8 cellular contexts compared by ENCODE assay signal in genomic region chr13:40776681-40777165, GRCh38. TPM values are rescaled to one million over a fixed set of nuclear protein-coding genes. Genes with fewer than 3 reads are reported as not detected.
A peak's percentile ranks its signal among the peaks of the same experiment; 100 is the strongest.
DNase-seq lines count a peak whose midpoint lies in the region; ATAC-seq lines count a peak whose summit lies in the region.

No MANE protein-coding gene starts in this region.

- peak overlapping the region; percentile 82 for H3K4me3 Mint-ChIP-seq in activated T-helper 17 cell treated with anti-CD3 and anti-CD28 coated beads, Interleukin-2, amount 50 U/mL, for 72 hours

- intact Hi-C loops in left colon (cut with DNase I, micrococcal nuclease), result no loop called here

- H3K9me3 Mint-ChIP-seq in activated T-helper 17 cell treated with anti-CD3 and anti-CD28 coated beads, Interleukin-2, amount 50 U/mL, for 72 hours, result no peaks in the 10 kb centered on the region

- peak; percentile 70 for DNase-seq in RPMI7951 (ENCODE audit: low read depth)
- peak; percentile 36 to 45 for DNase-seq in left colon
- peak; percentile 71 for DNase-seq in stimulated activated naive CD8-positive, alpha-beta T cell treated with anti-CD3 and anti-CD28 coated beads, Interleukin-15, Interleukin-2, amounts not matched to agents 100 U/mL and 50 U/mL, for 24 hours
- DNase-seq in kidney glomerular epithelial cell (lab: John Stamatoyannopoulos, UW), result no peak
- DNase-seq in DMS153 treated with DMSO at 0.1 percent for 48 hours (lab: John Stamatoyannopoulos, UW; ENCODE audit: unreplicated experiment), result no peak

- peaks cover 17% of the 10 kb centered on the region for H3K4me1 Mint-ChIP-seq in activated T-helper 17 cell treated with anti-CD3 and anti-CD28 coated beads, Interleukin-2, amount 50 U/mL, for 72 hours

- peak overlapping the region; percentile 87 for H3K27ac Mint-ChIP-seq in activated T-helper 17 cell treated with anti-CD3 and anti-CD28 coated beads, Interleukin-2, amount 50 U/mL, for 72 hours

- H3K36me3 Mint-ChIP-seq in activated T-helper 17 cell treated with anti-CD3 and anti-CD28 coated beads, Interleukin-2, amount 50 U/mL, for 72 hours (ENCODE audit: low read depth), result no peaks in the 10 kb centered on the region

- ATAC-seq in GM18508 (IDR thresholded peaks at IDR 0.05; ENCODE audit: insufficient read depth, unreplicated experiment), result peak; percentile 42
- peak; percentile 35 for ATAC-seq in HG02938 (IDR thresholded peaks at IDR 0.05; ENCODE audit: unreplicated experiment)
- peak; percentile 90 for ATAC-seq in activated T-helper 17 cell treated with anti-CD3 and anti-CD28 coated beads, Interleukin-2, amount 50 U/mL, for 72 hours (replicated peaks)
- peak; percentile 21 for ATAC-seq in left colon
- ATAC-seq in stimulated activated naive CD8-positive, alpha-beta T cell treated with anti-CD3 and anti-CD28 coated beads, Interleukin-15, Interleukin-2, amounts not matched to agents 100 U/mL and 50 U/mL, for 24 hours, result peak; percentile 89

- no peaks in the 10 kb centered on the region for H3K27me3 Mint-ChIP-seq in activated T-helper 17 cell treated with anti-CD3 and anti-CD28 coated beads, Interleukin-2, amount 50 U/mL, for 72 hours

RNA-seq across cellular contexts. Expression of gene MRPS31, which starts 5.7 kb away (rescaled TPM):
- total RNA-seq in RPMI7951 (2014; rRNA removed; shearing (Covaris generic)), result 17.3 and 17.8 TPM in 2 replicates
- 10 to 100 TPM; 39.8 to 41.8 TPM for total RNA-seq in activated T-helper 17 cell treated with anti-CD3 and anti-CD28 coated beads, Interleukin-2, amount 50 U/mL, for 72 hours
- total RNA-seq in left colon, result 10 to 100 TPM; 17.6 to 19.0 TPM

RNA-seq across cellular contexts. Expression of gene SLC25A15, which starts 12.7 kb away (rescaled TPM):
- 17.8 and 23.7 TPM in 2 replicates for total RNA-seq in RPMI7951 (2014; rRNA removed; shearing (Covaris generic))
- 10 to 100 TPM; 12.9 to 21.4 TPM for total RNA-seq in activated T-helper 17 cell treated with anti-CD3 and anti-CD28 coated beads, Interleukin-2, amount 50 U/mL, for 72 hours
- 10 to 100 TPM in 1 of 2 donors, 1 to 10 TPM in 1; 7.7 to 11.3 TPM for total RNA-seq in left colon

Comparison
In these comparisons a context has a peak if more than half of its experiments do, and no peak if none do; other contexts are left out.
1. ATAC-seq: peak in every context shown above with its lines; median percentile 90 in activated T-helper 17 cell treated with anti-CD3 and anti-CD28 coated beads, Interleukin-2, amount 50 U/mL, for 72 hours; 89 in stimulated activated naive CD8-positive, alpha-beta T cell treated with anti-CD3 and anti-CD28 coated beads, Interleukin-15, Interleukin-2, amounts not matched to agents 100 U/mL and 50 U/mL, for 24 hours; 42 in GM18508; 35 in HG02938; 21 in left colon.
2. DNase-seq: peak in RPMI7951 (single experiment), left colon (2 of 2) and stimulated activated naive CD8-positive, alpha-beta T cell treated with anti-CD3 and anti-CD28 coated beads, Interleukin-15, Interleukin-2, amounts not matched to agents 100 U/mL and 50 U/mL, for 24 hours (single experiment); none in kidney glomerular epithelial cell (single experiment) and DMS153 treated with DMSO at 0.1 percent for 48 hours (single experiment).